18 cellular contexts compared by ENCODE assay signal in genomic region chr1:74145086-74145485, GRCh38. TPM values are rescaled to one million over a fixed set of nuclear protein-coding genes. Genes with fewer than 3 reads are reported as not detected.
A peak's percentile ranks its signal among the peaks of the same experiment; 100 is the strongest.
DNase-seq lines count a peak whose midpoint lies in the region; ATAC-seq and TF ChIP-seq lines count a peak whose summit lies in the region.
"Had no signal": no experiment of that assay in that cellular context is flagged by ENCODE, and none has a peak within 500 bp of the region (broad histone marks: within the 10 kb centered on the region; RNA-seq: fewer than 3 reads in every experiment).

No MANE protein-coding gene starts in this region.

- peaks cover 3% of the 10 kb centered on the region for H3K9me3 Mint-ChIP-seq in neural progenitor cell

- CTCF ChIA-PET in mammary epithelial cell (lab: Charles Lee; ENCODE audit: low non-redundant PET): no interaction called here

- no peak overlapping the region for H3K4me3 ChIP-seq in mammary epithelial cell (replicated peaks in 1 of 3; ENCODE audit: insufficient read depth in 1 of 3, low read depth in 2 of 3, low read length in 3 of 3)
- no peak overlapping the region for H3K4me3 ChIP-seq in breast epithelium
- H3K4me3 ChIP-seq in neural progenitor cell: no peak overlapping the region
- H3K4me3 ChIP-seq in right cardiac atrium (ENCODE audit: low read length): no peak overlapping the region
- H3K4me3 ChIP-seq: A549, BLaER1 had no signal

- H2AFZ ChIP-seq in mammary epithelial cell (ENCODE audit: low read depth, low read length) (peak overlapping the region; percentile 44), neural progenitor cell (replicated peaks) (peak overlapping the region; percentile 78)

- intact Hi-C loops in mammary epithelial cell (cut with micrococcal nuclease) (no loop called here), breast epithelium (cut with DNase I; ENCODE audit: low total_unique reads) (no loop called here), right cardiac atrium (cut with DNase I) (no loop called here)

- H3K4me2 ChIP-seq in mammary epithelial cell (ENCODE audit: insufficient read depth, low read depth, low read length) (no peak overlapping the region), neural progenitor cell (peak overlapping the region; percentile 62)
- H3K4me2 ChIP-seq: A549, BLaER1 had no signal

- no peak overlapping the region for H3K27ac ChIP-seq in mammary epithelial cell (ENCODE audit: insufficient read depth, low read depth, low read length)
- no peak overlapping the region for H3K27ac ChIP-seq in breast epithelium
- H3K27ac ChIP-seq in neural progenitor cell: no peak overlapping the region
- no peak overlapping the region for H3K27ac ChIP-seq in right cardiac atrium (ENCODE audit: low read length)
- H3K27ac ChIP-seq: 22Rv1, A549, BLaER1 had no signal

- dilution Hi-C loops in mammary epithelial cell (cut with HindIII; ENCODE audit: low sequenced_read_pairs): no loop called here

- H3K4me1 Mint-ChIP-seq in neural progenitor cell: no peaks in the 10 kb centered on the region
- H3K4me1 Mint-ChIP-seq: CD14-positive monocyte; CD4-positive, alpha-beta memory T cell; IgD-negative memory B cell had no signal

- H3K4me1 ChIP-seq in mammary epithelial cell (ENCODE audit: insufficient read depth, low read length) (no peaks in the 10 kb centered on the region), breast epithelium (no peaks in the 10 kb centered on the region), neural progenitor cell (peaks cover 9% of the 10 kb centered on the region), right cardiac atrium (ENCODE audit: control insufficient read depth, insufficient read depth, low read length) (no peaks in the 10 kb centered on the region)
- H3K4me1 ChIP-seq: A549, BLaER1 had no signal

- no peak overlapping the region for H3K27ac Mint-ChIP-seq in neural progenitor cell
- H3K27ac Mint-ChIP-seq: CD14-positive monocyte; CD4-positive, alpha-beta memory T cell; IgD-negative memory B cell had no signal

- H3K36me3 ChIP-seq in mammary epithelial cell (ENCODE audit: insufficient read depth, low read length): no peaks in the 10 kb centered on the region
- no peaks in the 10 kb centered on the region for H3K36me3 ChIP-seq in breast epithelium
- no peaks in the 10 kb centered on the region for H3K36me3 ChIP-seq in neural progenitor cell
- H3K36me3 ChIP-seq: BLaER1 had no signal

- no peaks in the 10 kb centered on the region for H4K20me1 ChIP-seq in mammary epithelial cell (ENCODE audit: insufficient read depth, low read length)
- H4K20me1 ChIP-seq in neural progenitor cell (ENCODE audit: low read depth): no peaks in the 10 kb centered on the region
- H4K20me1 ChIP-seq: BLaER1 had no signal

- H3K27me3 Mint-ChIP-seq in neural progenitor cell (ENCODE audit: insufficient read depth, low read depth): no peaks in the 10 kb centered on the region
- H3K27me3 Mint-ChIP-seq: CD4-positive, alpha-beta memory T cell; IgD-negative memory B cell had no signal

- 64% methylated on average over 4 of the region's 4 CpGs for WGBS in mammary epithelial cell (ENCODE audit: low coverage, missing lambda C conversion rate)
- WGBS in right cardiac atrium: 81% methylated on average over 4 of the region's 4 CpGs

- no peak for TF ChIP-seq POLR2A in breast epithelium (IDR thresholded peaks at IDR 0.05)

- TF ChIP-seq CTCF in mammary epithelial cell (conservative IDR thresholded peaks at IDR 0.05 in 1 of 2, IDR thresholded peaks at IDR 0.05 in 1 of 2; ENCODE audit: extremely low read depth in 1 of 2, insufficient read depth in 1 of 2, low read depth in 1 of 2, low read length in 2 of 2) (no peak), breast epithelium (IDR thresholded peaks at IDR 0.05) (no peak), neural progenitor cell (IDR thresholded peaks at IDR 0.05) (no peak)

- H3K4me3 Mint-ChIP-seq in neural progenitor cell: no peak overlapping the region
- H3K4me3 Mint-ChIP-seq: CD14-positive monocyte; CD4-positive, alpha-beta memory T cell; IgD-negative memory B cell had no signal

- in situ Hi-C loops in mammary epithelial cell (cut with MboI; ENCODE audit: low sequenced_read_pairs in 2 of 2): no loop called here

- DNase-seq in mammary epithelial cell (no peak), breast epithelium (ENCODE audit: low spot score in 2 of 2) (no peak), globus pallidus (ENCODE audit: low spot score) (peak; percentile 40), neural progenitor cell (ENCODE audit: low spot score) (peak; percentile 52), right cardiac atrium (no peak), NCI-H2081 treated with DMSO at 0.1 percent for 48 hours (lab: John Stamatoyannopoulos, UW) (no peak)
- DNase-seq in effector CD4-positive, alpha-beta T cell: no peak
- DNase-seq: AML-193; CD4-positive, alpha-beta memory T cell; DMS153; DMS79; GDM1; HCEC 1CT had no signal

- H3K9me3 ChIP-seq in mammary epithelial cell (replicated peaks; ENCODE audit: insufficient read depth, low read length): no peaks in the 10 kb centered on the region
- no peaks in the 10 kb centered on the region for H3K9me3 ChIP-seq in breast epithelium
- no peaks in the 10 kb centered on the region for H3K9me3 ChIP-seq in neural progenitor cell (ENCODE audit: low read depth)
- H3K9me3 ChIP-seq in right cardiac atrium (ENCODE audit: control insufficient read depth, low read length): peaks cover 2% of the 10 kb centered on the region
- H3K9me3 ChIP-seq: A549, BLaER1 had no signal

- no peaks in the 10 kb centered on the region for H3F3A ChIP-seq in neural progenitor cell (ENCODE audit: low read depth)

- no peak overlapping the region for H3K9ac ChIP-seq in mammary epithelial cell (ENCODE audit: insufficient read depth, low read length)
- no peak overlapping the region for H3K9ac ChIP-seq in neural progenitor cell
- H3K9ac ChIP-seq: BLaER1 had no signal

- no TSS peak for BruUV-seq in mammary epithelial cell (replicated peaks; lab: Mats Ljungman, UMichigan)

- ATAC-seq in right cardiac atrium: no peak
- ATAC-seq: A549 had no signal

- no peaks in the 10 kb centered on the region for H3K36me3 Mint-ChIP-seq in neural progenitor cell
- H3K36me3 Mint-ChIP-seq: CD14-positive monocyte; CD4-positive, alpha-beta memory T cell; IgD-negative memory B cell had no signal

- no peaks in the 10 kb centered on the region for H3K27me3 ChIP-seq in mammary epithelial cell (ENCODE audit: insufficient read depth, low read length)
- no peaks in the 10 kb centered on the region for H3K27me3 ChIP-seq in breast epithelium
- H3K27me3 ChIP-seq in neural progenitor cell: no peaks in the 10 kb centered on the region
- H3K27me3 ChIP-seq in right cardiac atrium (ENCODE audit: control insufficient read depth, insufficient read depth): no peaks in the 10 kb centered on the region
- H3K27me3 ChIP-seq: BLaER1 had no signal

- H3K79me2 ChIP-seq in mammary epithelial cell (ENCODE audit: insufficient read depth, low read length) (no peaks in the 10 kb centered on the region), neural progenitor cell (ENCODE audit: low read depth) (no peaks in the 10 kb centered on the region)

RNA-seq across cellular contexts. Expression of gene LRRIQ3, which starts 52.9 kb away (rescaled TPM):
- 1 to 10 TPM in 1 of 2 donors, under 1 TPM in 1; 0.50 to 1.2 TPM for total RNA-seq in mammary epithelial cell
- 0.75 TPM for polyA plus RNA-seq in mammary epithelial cell
- polyA minus RNA-seq in mammary epithelial cell: not detected
- 1 to 10 TPM in 2 of 3 donors, under 1 TPM in 1; 0.33 to 2.6 (median 1.8) TPM for total RNA-seq in breast epithelium
- 1.2 and 3.3 TPM in 2 replicates for total RNA-seq in neural progenitor cell (ENCODE audit: low replicate concordance)
- total RNA-seq in right cardiac atrium: 1 to 10 TPM in 1 of 4 donors, under 1 TPM in 3; 0.19 to 1.3 (median 0.84) TPM
- 0.36 TPM for polyA plus RNA-seq in right cardiac atrium

RNA-seq across cellular contexts. Expression of gene FPGT, which starts 53.0 kb away (rescaled TPM):
- 10 to 100 TPM; 12.8 to 13.2 TPM for total RNA-seq in mammary epithelial cell
- polyA plus RNA-seq in mammary epithelial cell: 6.9 TPM
- 1.9 TPM for polyA minus RNA-seq in mammary epithelial cell
- total RNA-seq in breast epithelium: 10 to 100 TPM; 11.5 to 23.7 (median 17.3) TPM
- total RNA-seq in neural progenitor cell (ENCODE audit: low replicate concordance): 12.9 and 17.2 TPM in 2 replicates
- 10 to 100 TPM; 12.8 to 20.9 (median 15.3) TPM for total RNA-seq in right cardiac atrium
- polyA plus RNA-seq in right cardiac atrium: 7.6 TPM

Comparison
In these comparisons a context has a peak if more than half of its experiments do, and no peak if none do; other contexts are left out.
1. DNase-seq: peak in globus pallidus (single experiment) and neural progenitor cell (single experiment); none in mammary epithelial cell (single experiment), breast epithelium (0 of 2), effector CD4-positive, alpha-beta T cell (single experiment), right cardiac atrium (0 of 3) and NCI-H2081 treated with DMSO at 0.1 percent for 48 hours (single experiment).